In the genomic region with DNA sequence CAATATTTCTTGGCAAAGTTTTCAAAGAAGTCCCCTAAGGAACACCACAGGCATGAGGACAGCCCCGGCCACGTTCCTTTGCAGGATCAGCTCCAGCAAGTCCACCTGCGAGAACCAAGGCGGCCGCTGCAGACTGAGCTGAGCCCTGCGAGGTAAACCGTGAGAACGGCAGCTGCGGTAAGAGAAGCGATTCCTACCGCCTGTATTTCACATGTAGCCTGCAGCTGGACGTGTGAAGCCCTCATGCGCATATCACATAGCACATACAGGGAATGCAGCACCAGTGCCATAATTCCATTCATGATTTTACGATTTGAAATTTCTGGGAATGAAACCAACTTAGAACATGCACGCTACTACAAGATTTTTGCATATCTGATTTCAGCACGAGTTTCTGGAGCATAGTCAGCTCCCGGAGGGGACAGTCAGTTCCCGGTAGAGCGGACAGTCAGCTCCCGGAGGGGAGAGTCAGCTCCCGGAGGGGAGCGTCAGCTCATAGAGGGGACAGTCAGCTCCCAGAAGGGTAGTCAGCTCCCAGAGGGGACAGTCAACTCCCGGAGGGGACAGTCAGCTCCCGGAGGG, we compare ENCODE assay signal across 13 cellular contexts. TPM values are rescaled to one million over a fixed set of nuclear protein-coding genes. Genes with fewer than 3 reads are reported as not detected.
DNase-seq lines count a peak whose midpoint lies in the region; ATAC-seq, FAIRE-seq and TF ChIP-seq lines count a peak whose summit lies in the region.
"Had no signal": no experiment of that assay in that cellular context is flagged by ENCODE, and none has a peak within 500 bp of the region (broad histone marks: within the 10 kb centered on the region; RNA-seq: fewer than 3 reads in every experiment).

No MANE protein-coding gene starts in this region.

- H3K4me1 ChIP-seq in adrenal gland (replicated peaks in 1 of 2) (no peaks in the 10 kb centered on the region), keratinocyte (ENCODE audit: control insufficient read depth, extremely low read depth, insufficient read depth, low read length) (peaks cover 17% of the 10 kb centered on the region), transverse colon (peaks cover 0 to 8% (median 4%) of the 10 kb centered on the region in 4 donors)

- peak; percentile 30 for ATAC-seq in Right ventricle myocardium superior (ENCODE audit: poor library complexity)
- no peak for ATAC-seq in left ventricle myocardium superior
- ATAC-seq in GM19463 (IDR thresholded peaks at IDR 0.05; ENCODE audit: unreplicated experiment): no peak
- ATAC-seq in HG03175 (IDR thresholded peaks at IDR 0.05; ENCODE audit: unreplicated experiment): no peak

- H3K9ac ChIP-seq in keratinocyte (ENCODE audit: control insufficient read depth, extremely low read depth, insufficient read depth, low read length): no peak overlapping the region

- TF ChIP-seq POLR2A in adrenal gland (IDR thresholded peaks at IDR 0.05) (no peak), transverse colon (IDR thresholded peaks at IDR 0.05) (no peak)

- H3K4me2 ChIP-seq in keratinocyte (ENCODE audit: control insufficient read depth, extremely low read depth, insufficient read depth, low read depth, low read length): peak overlapping the region; percentile 36

- no peak overlapping the region for H2AFZ ChIP-seq in keratinocyte (ENCODE audit: control insufficient read depth, low read length)

- H3K4me3 ChIP-seq in adrenal gland: no peak overlapping the region
- no peak overlapping the region for H3K4me3 ChIP-seq in keratinocyte (ENCODE audit: control insufficient read depth in 2 of 3, extremely low read depth in 1 of 3, insufficient read depth in 2 of 3, low read depth in 1 of 3, low read length in 3 of 3)
- H3K4me3 ChIP-seq in transverse colon: no peak overlapping the region
- H3K4me3 ChIP-seq: cardiac muscle cell had no signal

- dilution Hi-C loops in keratinocyte (cut with MboI; ENCODE audit: extremely low pct_ligation_motif_present, low sequenced_read_pairs): no loop called here

- H3K36me3 ChIP-seq in adrenal gland (replicated peaks in 1 of 2) (no peaks in the 10 kb centered on the region), keratinocyte (ENCODE audit: control insufficient read depth in 2 of 2, extremely low read depth in 1 of 2, insufficient read depth in 2 of 2, low read length in 2 of 2) (no peaks in the 10 kb centered on the region), transverse colon (no peaks in the 10 kb centered on the region)
- H3K36me3 ChIP-seq: cardiac muscle cell had no signal

- H3K79me2 ChIP-seq in keratinocyte (ENCODE audit: control insufficient read depth, insufficient read depth, low read length): no peaks in the 10 kb centered on the region

- in situ Hi-C loops in transverse colon (cut with MboI; ENCODE audit: low pct_ligation_motif_present in 1 of 4, low pct_unique_long_range_greater_than_20kb in 1 of 4, low sequenced_read_pairs in 3 of 4): no loop called here

- H3K27me3 ChIP-seq in adrenal gland: peaks cover 30% of the 10 kb centered on the region
- H3K27me3 ChIP-seq in keratinocyte (ENCODE audit: control insufficient read depth, extremely low read depth, insufficient read depth, low read length): peaks cover 84% of the 10 kb centered on the region
- H3K27me3 ChIP-seq in transverse colon: peaks cover 58% of the 10 kb centered on the region

- no peak for DNase-seq in Right ventricle myocardium superior
- DNase-seq in left ventricle myocardium superior: no peak
- DNase-seq in adrenal gland: peak in 4 of 7 donors; percentile 10 to 50 (median 32)
- DNase-seq in keratinocyte (ENCODE audit: low read depth, low spot score): no peak
- DNase-seq in transverse colon: no peak
- DNase-seq in stimulated activated CD4-positive, alpha-beta T cell treated with anti-CD3 and anti-CD28 coated beads, Interleukin-4, amount 100 ng/mL, for 4 hours: no peak
- DNase-seq: glutamatergic neuron; KG1; NCI-H446; stimulated activated naive CD4-positive, alpha-beta T cell treated with Interleukin-2 at 50 U/mL for 16 hours had no signal

- H3K27ac ChIP-seq in adrenal gland (no peak overlapping the region), keratinocyte (ENCODE audit: control insufficient read depth, insufficient read depth, low read length) (no peak overlapping the region), transverse colon (no peak overlapping the region)
- H3K27ac ChIP-seq: cardiac muscle cell had no signal

- TF ChIP-seq EP300 in transverse colon (IDR thresholded peaks at IDR 0.05; ENCODE audit: low read depth): peak; percentile 22

- H3K9me3 ChIP-seq in adrenal gland (replicated peaks in 1 of 3): no peaks in the 10 kb centered on the region
- peaks cover 3% of the 10 kb centered on the region for H3K9me3 ChIP-seq in keratinocyte (ENCODE audit: control insufficient read depth, low read depth, low read length)
- no peaks in the 10 kb centered on the region for H3K9me3 ChIP-seq in transverse colon

- TF ChIP-seq CTCF in adrenal gland (IDR thresholded peaks at IDR 0.05): no peak
- TF ChIP-seq CTCF in keratinocyte (optimal IDR thresholded peaks at IDR 0.05 in 1 of 3, IDR thresholded peaks at IDR 0.05 in 1 of 3, conservative IDR thresholded peaks at IDR 0.05 in 1 of 3; ENCODE audit: extremely low read depth in 1 of 3, insufficient read depth in 2 of 3, low read length in 3 of 3): no peak
- TF ChIP-seq CTCF in transverse colon (IDR thresholded peaks at IDR 0.05): no peak

- intact Hi-C loops in Right ventricle myocardium superior (cut with DNase I) (no loop called here), left ventricle myocardium superior (cut with micrococcal nuclease) (no loop called here), adrenal gland (cut with DNase I) (no loop called here), transverse colon (cut with DNase I; ENCODE audit: low total_unique reads) (no loop called here)

- H3K9me1 ChIP-seq in keratinocyte (ENCODE audit: control insufficient read depth, extremely low read depth, insufficient read depth, low read length): no peaks in the 10 kb centered on the region

- peak; percentile 36 for FAIRE-seq in keratinocyte (lab: Jason Lieb, UNC)

- no peaks in the 10 kb centered on the region for H4K20me1 ChIP-seq in keratinocyte (ENCODE audit: control insufficient read depth, extremely low read depth, insufficient read depth, low read length)

- WGBS in adrenal gland, 4 donors: 46 to 65% (median 51%) methylated on average over 12 to 24 of the region's 24 CpGs
- WGBS in transverse colon (ENCODE audit: low coverage in 1 of 2), 2 donors: 30 to 48% methylated on average over 8 to 24 of the region's 24 CpGs

RNA-seq across cellular contexts. Expression of a gene that starts 41.7 kb away (rescaled TPM):
- total RNA-seq in Right ventricle myocardium superior (22.2 TPM), left ventricle myocardium superior (26.6 TPM), adrenal gland (100 to 1,000 TPM in 3 of 8 donors, 10 to 100 TPM in 5; 45.9 to 274 (median 85.1) TPM), transverse colon (10 to 100 TPM; 11.7 to 15.9 (median 14.2) TPM)
- polyA plus RNA-seq in adrenal gland (10 to 100 TPM; 24.4 to 75.5 (median 25.3) TPM), keratinocyte (2.8 to 8.1 TPM (median 4.9 TPM) in 3 replicates)
- 1.9 TPM for polyA plus RNA-seq in keratinocyte (2011; ENCODE audit: low read depth)
- polyA plus RNA-seq in keratinocyte (2011; cell fraction: cytosol; rRNA removed): 8.3 and 9.7 TPM in 2 replicates
- 13.6 and 16.4 TPM in 2 replicates for polyA plus RNA-seq in keratinocyte (2011; cell fraction: nucleus; rRNA removed)
- 4.2 and 8.0 TPM in 2 replicates for polyA plus RNA-seq in keratinocyte (2012; ENCODE audit: low replicate concordance)
- 28.4 to 43.9 TPM (median 33.5 TPM) in 3 replicates for polyA minus RNA-seq in keratinocyte
- 11.7 TPM for polyA minus RNA-seq in keratinocyte (2011; cell fraction: cytosol; rRNA and poly(A)+ RNA removed)
- 7.8 and 10.3 TPM in 2 replicates for polyA minus RNA-seq in keratinocyte (2011; cell fraction: nucleus; rRNA and poly(A)+ RNA removed)

RNA-seq across cellular contexts. Expression of a gene that starts 60.0 kb away (rescaled TPM):
- 0.19 TPM for total RNA-seq in Right ventricle myocardium superior
- total RNA-seq in left ventricle myocardium superior: not detected
- total RNA-seq in adrenal gland: 10 to 100 TPM in 1 of 8 donors, 1 to 10 TPM in 5, under 1 TPM in 2; 0.85 to 55.0 (median 3.1) TPM
- polyA plus RNA-seq in adrenal gland: 10 to 100 TPM in 1 of 3 donors, 1 to 10 TPM in 2; 2.5 to 11.6 (median 3.7) TPM
- polyA plus RNA-seq in keratinocyte: not detected in 3 replicates
- polyA plus RNA-seq in keratinocyte (2011; ENCODE audit: low read depth): not detected
- not detected in 2 replicates for polyA plus RNA-seq in keratinocyte (2011; cell fraction: cytosol; rRNA removed)
- polyA plus RNA-seq in keratinocyte (2011; cell fraction: nucleus; rRNA removed): not detected in 2 replicates
- polyA plus RNA-seq in keratinocyte (2012; ENCODE audit: low replicate concordance): 0.18 and 0.69 TPM in 2 replicates
- polyA minus RNA-seq in keratinocyte: not detected in 3 replicates
- polyA minus RNA-seq in keratinocyte (2011; cell fraction: cytosol; rRNA and poly(A)+ RNA removed): not detected
- not detected in 2 replicates for polyA minus RNA-seq in keratinocyte (2011; cell fraction: nucleus; rRNA and poly(A)+ RNA removed)
- 1 to 10 TPM; 1.7 to 4.1 (median 2.8) TPM for total RNA-seq in transverse colon

Comparison
In these comparisons a context has a peak if more than half of its experiments do, and no peak if none do; other contexts are left out.
1. DNase-seq: peak in adrenal gland (4 of 7); none in Right ventricle myocardium superior (single experiment), left ventricle myocardium superior (single experiment), keratinocyte (single experiment), transverse colon (single experiment) and stimulated activated CD4-positive, alpha-beta T cell treated with anti-CD3 and anti-CD28 coated beads, Interleukin-4, amount 100 ng/mL, for 4 hours (0 of 2).